ENCODE assay signal across 4 cellular contexts in genomic region chr19:43059482-43059881, GRCh38. TPM values are rescaled to one million over a fixed set of nuclear protein-coding genes. Genes with fewer than 3 reads are reported as not detected.
"Had no signal": no experiment of that assay in that cellular context is flagged by ENCODE, and none has a peak within 500 bp of the region (broad histone marks: within the 10 kb centered on the region; RNA-seq: fewer than 3 reads in every experiment).

No MANE protein-coding gene starts in this region.

RNA-seq across cellular contexts. Expression of gene PSG2, which starts 23.0 kb away (rescaled TPM):
- total RNA-seq: HepG2, HT1080, Peyer's patch, SK-MEL-5 had no signal
- polyA plus RNA-seq: HepG2 had no signal

RNA-seq across cellular contexts. Expression of gene PSG11, which starts 33.2 kb away (rescaled TPM):
- total RNA-seq: HepG2, HT1080, Peyer's patch had no signal
- polyA plus RNA-seq: HepG2 had no signal
